Comparison of ENCODE assay signal across 1 cellular context in genomic region chr9:76036762-76037161, GRCh38.
TF ChIP-seq lines count a peak whose summit lies in the region.

No MANE protein-coding gene starts in this region.

TF ChIP-seq in GM23338, 12 proteins besides CTCF, POLR2A, EP300 and RAD21 (continued from another document):
- TF ChIP-seq REST (IDR thresholded peaks at IDR 0.05; ENCODE audit: unreplicated experiment) (no peak), STAT1 (IDR thresholded peaks at IDR 0.05; ENCODE audit: unreplicated experiment) (no peak)
